9 cellular contexts compared by ENCODE assay signal in the genomic region with DNA sequence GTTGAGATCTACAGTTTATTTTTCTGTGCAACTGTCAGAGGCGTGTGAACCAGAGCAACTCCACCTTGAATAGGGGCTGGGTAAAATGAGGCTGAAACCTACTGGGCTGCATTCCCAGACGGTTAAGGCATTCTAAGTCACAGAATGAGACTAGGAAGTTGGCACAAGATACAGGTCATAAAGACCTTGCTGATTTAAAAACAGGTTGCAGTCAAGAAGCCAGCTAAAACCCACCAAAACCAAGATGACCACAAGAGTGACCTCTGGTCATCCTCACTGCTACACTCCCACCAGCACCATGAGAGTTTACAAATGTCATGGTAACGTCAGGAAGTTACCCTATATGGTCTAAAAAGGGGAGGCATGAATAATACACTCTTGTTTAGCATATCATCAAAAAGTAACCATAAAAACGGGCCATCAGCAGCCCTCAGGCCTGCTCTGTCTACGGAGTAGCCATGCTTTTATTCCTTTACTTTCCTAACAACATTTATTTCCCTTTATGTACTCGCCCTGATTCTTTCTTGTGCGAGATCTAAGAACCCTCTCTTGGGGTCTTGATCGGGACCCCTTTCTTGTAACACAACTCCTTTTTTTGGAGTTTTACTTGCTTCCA. TPM values are rescaled to one million over a fixed set of nuclear protein-coding genes. Genes with fewer than 3 reads are reported as not detected.
DNase-seq lines count a peak whose midpoint lies in the region; ATAC-seq, FAIRE-seq and TF ChIP-seq lines count a peak whose summit lies in the region.
"Not testable (repeated sequence)": the region's sequence is repeated elsewhere in the genome, so short reads cannot be mapped to it uniquely, and the experiment has no call there.
"Had no signal": no experiment of that assay in that cellular context is flagged by ENCODE, and none has a peak within 500 bp of the region (broad histone marks: within the 10 kb centered on the region; RNA-seq: fewer than 3 reads in every experiment).

No MANE protein-coding gene starts in this region.

- TF ChIP-seq RAD21 in A549 (conservative IDR thresholded peaks at IDR 0.05 in 1 of 2, IDR thresholded peaks at IDR 0.05 in 1 of 2); H1 (IDR thresholded peaks at IDR 0.05 in 1 of 2, conservative IDR thresholded peaks at IDR 0.05 in 1 of 2; ENCODE audit: low read depth in 2 of 2, low read length in 2 of 2): not testable (repeated sequence)

- H3K4me3 ChIP-seq in A549 (peak overlapping the region; percentile 46; the same call in 1 of the 3 replicates), HEK293 (ENCODE audit: low read depth, low read length) (peak overlapping the region; percentile 62), H1 (ENCODE audit: extremely low read depth in 1 of 4, insufficient read depth in 2 of 4, low read depth in 3 of 4, low read length in 4 of 4) (peak overlapping the region in 2 of 4 experiments; percentile 31 to 59; a peak in 3 of 8 replicates), right cardiac atrium (ENCODE audit: low read length) (peak overlapping the region; percentile 48), spleen (peak overlapping the region in 7 of 8 donors; percentile 25 to 69 (median 38))

- not testable (repeated sequence) for H2BK15ac ChIP-seq in H1 (ENCODE audit: low read length)

- ATAC-seq in A549; T-cell (replicated peaks in 1 of 4); activated naive CD8-positive, alpha-beta T cell treated with anti-CD3 and anti-CD28 coated beads, Interleukin-2, amount 50 U/mL, for 24 hours; right cardiac atrium; naive B cell (ENCODE audit: low read depth in 2 of 2): not testable (repeated sequence)

- H4K5ac ChIP-seq in H1 (ENCODE audit: insufficient read length, low read depth, low read length): not testable (repeated sequence)

- WGBS in A549 (ENCODE audit: missing lambda C conversion rate): 79% methylated on average over 8 of the region's 8 CpGs
- 83% methylated on average over 8 of the region's 8 CpGs; no CpG with 5 or more reads in 1 of the 2 experiments for WGBS in H1 (ENCODE audit: extremely low coverage in 1 of 2, insufficient coverage in 1 of 2, insufficient read length in 1 of 2, insufficient replicate concordance in 2 of 2, low coverage in 1 of 2, low lambda C conversion rate in 2 of 2, missing lambda C conversion rate in 1 of 2), 2 experiments
- WGBS in right cardiac atrium: 92% methylated on average over 8 of the region's 8 CpGs
- WGBS in spleen, 5 donors: 91 to 95% (median 93%) methylated on average over 8 of the region's 8 CpGs

- not testable (repeated sequence) for H3K79me2 ChIP-seq in H1 (ENCODE audit: control insufficient read depth in 1 of 2, insufficient read depth in 2 of 2, low read length in 2 of 2)

- not testable (repeated sequence) for DNase-seq in A549 (ENCODE audit: low read depth in 1 of 2, low spot score in 1 of 2); T-cell; activated naive CD8-positive, alpha-beta T cell treated with anti-CD3 and anti-CD28 coated beads, Interleukin-2, amount 50 U/mL, for 24 hours; H1 (ENCODE audit: low read depth in 1 of 2, low spot score in 2 of 2); right cardiac atrium; naive B cell; spleen

- H3K14ac ChIP-seq in H1 (ENCODE audit: insufficient read length): not testable (repeated sequence)

- H3K56ac ChIP-seq in H1 (replicated peaks; ENCODE audit: insufficient read length, low read depth, low read length): not testable (repeated sequence)

- H3K9ac ChIP-seq in H1 (replicated peaks in 1 of 4; ENCODE audit: extremely low read depth in 1 of 4, low read depth in 3 of 4, low read length in 3 of 4): not testable (repeated sequence)

- H4K91ac ChIP-seq in H1 (replicated peaks; ENCODE audit: insufficient read length, low read length): not testable (repeated sequence)

- H3K4me1 Mint-ChIP-seq in T-cell (peaks cover 5 to 22% (median 16%) of the 10 kb centered on the region in 3 donors), naive B cell (peaks cover 4 to 13% (median 5%) of the 10 kb centered on the region in 3 donors)
- H3K4me1 Mint-ChIP-seq in activated naive CD8-positive, alpha-beta T cell treated with anti-CD3 and anti-CD28 coated beads, Interleukin-2, amount 50 U/mL, for 24 hours: peaks cover 17% of the 10 kb centered on the region

- H2BK5ac ChIP-seq in H1 (ENCODE audit: low read depth, low read length): not testable (repeated sequence)

- H4K8ac ChIP-seq in H1 (ENCODE audit: extremely low read depth, insufficient read depth, low read length): not testable (repeated sequence)

- not testable (repeated sequence) for H3K23ac ChIP-seq in H1 (ENCODE audit: insufficient read length)

- H3K36me3 ChIP-seq in HEK293 (ENCODE audit: control insufficient read depth in 2 of 2, insufficient read depth in 1 of 2, low read length in 2 of 2); H1 (ENCODE audit: control insufficient read depth in 2 of 4, insufficient read depth in 4 of 4, low read length in 3 of 4); spleen: not testable (repeated sequence)

- not testable (repeated sequence) for H3K4me1 ChIP-seq in A549; HEK293 (ENCODE audit: control insufficient read depth, insufficient read depth, low read length); H1 (replicated peaks in 1 of 4; ENCODE audit: control insufficient read depth in 3 of 4, insufficient read depth in 4 of 4, low read length in 3 of 4); right cardiac atrium (ENCODE audit: control insufficient read depth, insufficient read depth, low read length); spleen

- not testable (repeated sequence) for H2BK20ac ChIP-seq in H1 (ENCODE audit: low read length)

- H3K36me3 Mint-ChIP-seq in T-cell; activated naive CD8-positive, alpha-beta T cell treated with anti-CD3 and anti-CD28 coated beads, Interleukin-2, amount 50 U/mL, for 24 hours (ENCODE audit: low read depth); naive B cell: not testable (repeated sequence)

- not testable (repeated sequence) for H3K9me3 ChIP-seq in A549; HEK293 (ENCODE audit: control insufficient read depth, insufficient read depth, low read depth, low read length); H1 (ENCODE audit: insufficient read depth in 2 of 2, low read depth in 1 of 2, low read length in 1 of 2); right cardiac atrium (ENCODE audit: control insufficient read depth, low read length); spleen

- not testable (repeated sequence) for H2AK5ac ChIP-seq in H1 (ENCODE audit: low read depth, low read length)

- not testable (repeated sequence) for H3K23me2 ChIP-seq in H1 (ENCODE audit: low read depth, low read length)

- not testable (repeated sequence) for H4K20me1 ChIP-seq in H1 (replicated peaks in 1 of 2; ENCODE audit: control insufficient read depth in 1 of 2, insufficient read depth in 2 of 2, low read length in 2 of 2)

- CTCF ChIA-PET in A549 (lab: Yijun Ruan, JAX): interaction anchor here (1.4 to 28.5 kb wide), 4 partner anchors 12 to 57 kb away, joined by 4 to 509 read pairs (median 38); no protein-coding TSS in a partner anchor
- CTCF ChIA-PET in HEK293 (lab: Yijun Ruan, JAX): interaction anchor here (0.6 to 6.2 kb wide), 4 partner anchors 12 to 1539 kb away, joined by 3 to 41 read pairs (median 3); no protein-coding TSS in a partner anchor
- CTCF ChIA-PET in T-cell (lab: Charles Lee): not testable (repeated sequence)
- CTCF ChIA-PET in H1 (lab: Charles Lee; ENCODE audit: partially characterized antibody): interaction anchor here (0.7 to 1.5 kb wide), 4 partner anchors 14 to 335 kb away, joined by 3 to 5 read pairs (median 4); no protein-coding TSS in a partner anchor

- H3K27me3 ChIP-seq in H1 (replicated peaks in 1 of 4; ENCODE audit: control insufficient read depth in 3 of 4, extremely low read depth in 1 of 4, insufficient read depth in 3 of 4, low read length in 3 of 4): peaks cover 2 to 27% (median 20%) of the 10 kb centered on the region in 4 experiments
- not testable (repeated sequence) for H3K27me3 ChIP-seq in right cardiac atrium (ENCODE audit: control insufficient read depth, insufficient read depth); spleen (replicated peaks in 1 of 7)

- not testable (repeated sequence) for H3K4ac ChIP-seq in H1 (replicated peaks; ENCODE audit: insufficient read length, low read depth, low read length)

- H2AFZ ChIP-seq in H1 (ENCODE audit: low read length): not testable (repeated sequence)

- intact Hi-C loops in right cardiac atrium (cut with DNase I); spleen (cut with DNase I; ENCODE audit: low total_unique reads): not testable (repeated sequence)

- TF ChIP-seq CTCF in A549 (IDR thresholded peaks at IDR 0.05); HEK293 (tag by site-specific recombination; IDR thresholded peaks at IDR 0.05); H1 (IDR thresholded peaks at IDR 0.05; ENCODE audit: control extremely low read depth in 1 of 3, insufficient read depth in 1 of 3, low read depth in 1 of 3, low read length in 3 of 3); spleen (IDR thresholded peaks at IDR 0.05 in 8 of 11, conservative IDR thresholded peaks at IDR 0.05 in 3 of 11): not testable (repeated sequence)

- not testable (repeated sequence) for H2BK12ac ChIP-seq in H1 (ENCODE audit: low read depth, low read length)

- H3K27ac Mint-ChIP-seq in T-cell (peak overlapping the region in 1 of 2 donors; percentile 91), naive B cell (peak overlapping the region in 1 of 6 donors; percentile 75)
- not testable (repeated sequence) for H3K27ac Mint-ChIP-seq in activated naive CD8-positive, alpha-beta T cell treated with anti-CD3 and anti-CD28 coated beads, Interleukin-2, amount 50 U/mL, for 24 hours

- not testable (repeated sequence) for H3K79me1 ChIP-seq in H1 (ENCODE audit: low read depth, low read length)

- H3K4me2 ChIP-seq in A549 (peak overlapping the region; percentile 61), H1 (ENCODE audit: insufficient read depth in 1 of 2, low read depth in 2 of 2, low read length in 2 of 2) (peak overlapping the region; percentile 36 to 60; a peak in 2 of 4 replicates)

- POLR2A ChIA-PET in A549 (lab: Yijun Ruan, JAX) (interaction anchor here (0.9 to 2.0 kb wide), 2 partner anchors 11 to 60 kb away, joined by 3 to 9 read pairs; a partner anchor contains a TSS), HEK293 (lab: Yijun Ruan, JAX) (interaction anchor here (3.6 kb wide), 1 partner anchor 12 kb away, joined by 28 read pairs; a partner anchor contains a TSS), T-cell (lab: Charles Lee) (interaction anchor here in 1 of 2 donors (0.7 kb wide), 1 partner anchor 222 kb away, joined by 3 read pairs; no protein-coding TSS in a partner anchor), H1 (lab: Charles Lee; ENCODE audit: partially characterized antibody) (interaction anchor here (0.7 kb wide), 1 partner anchor 159 kb away, joined by 3 read pairs; no protein-coding TSS in a partner anchor)

- H3K27ac ChIP-seq in A549: peak overlapping the region; percentile 71 to 81; a peak in 5 of 6 replicates
- not testable (repeated sequence) for H3K27ac ChIP-seq in HEK293 (ENCODE audit: extremely low read depth, low read depth, low read length); H1 (ENCODE audit: low read depth, low read length); right cardiac atrium (ENCODE audit: low read length)
- peak overlapping the region in 3 of 8 donors; percentile 54 to 76 (median 67) for H3K27ac ChIP-seq in spleen

- not testable (repeated sequence) for H3K9me3 Mint-ChIP-seq in T-cell; activated naive CD8-positive, alpha-beta T cell treated with anti-CD3 and anti-CD28 coated beads, Interleukin-2, amount 50 U/mL, for 24 hours; naive B cell

- not testable (repeated sequence) for H2BK120ac ChIP-seq in H1 (replicated peaks; ENCODE audit: low read depth, low read length)

- not testable (repeated sequence) for H3K18ac ChIP-seq in H1 (ENCODE audit: extremely low read depth, low read length)

- not testable (repeated sequence) for FAIRE-seq in A549 (lab: Jason Lieb, UNC); H1 (lab: Jason Lieb, UNC)

- H3K4me3 Mint-ChIP-seq in T-cell (peak overlapping the region in 2 of 3 donors; percentile 87 to 91), naive B cell (peak overlapping the region in 7 of 8 donors; percentile 23 to 96 (median 91))
- peak overlapping the region; percentile 72 for H3K4me3 Mint-ChIP-seq in activated naive CD8-positive, alpha-beta T cell treated with anti-CD3 and anti-CD28 coated beads, Interleukin-2, amount 50 U/mL, for 24 hours

- not testable (repeated sequence) for H3K27me3 Mint-ChIP-seq in T-cell; activated naive CD8-positive, alpha-beta T cell treated with anti-CD3 and anti-CD28 coated beads, Interleukin-2, amount 50 U/mL, for 24 hours; naive B cell

- TF ChIP-seq POLR2A in A549 (IDR thresholded peaks at IDR 0.05; ENCODE audit: low read length); H1 (IDR thresholded peaks at IDR 0.05; ENCODE audit: control extremely low read depth in 1 of 2, low read depth in 2 of 2, low read length in 2 of 2); spleen (IDR thresholded peaks at IDR 0.05): not testable (repeated sequence)

- not testable (repeated sequence) for TF ChIP-seq EP300 in A549 (IDR thresholded peaks at IDR 0.05); H1 (IDR thresholded peaks at IDR 0.05; ENCODE audit: borderline replicate concordance in 1 of 2, low read depth in 2 of 2, low read length in 2 of 2)

RNA-seq across cellular contexts. Expression of a gene that starts 11.6 kb away (rescaled TPM):
- 19.5 and 24.2 TPM in 2 replicates for polyA plus RNA-seq in A549 (2011; rRNA removed)
- 42.8 and 52.7 TPM in 2 replicates for polyA plus RNA-seq in A549 (2012; cell fraction: cytosol; rRNA removed)
- polyA plus RNA-seq in A549 (2012; cell fraction: nucleus; rRNA removed): 44.8 and 46.3 TPM in 2 replicates
- polyA plus RNA-seq in A549 (2017; fragmentation: RNase III; extraction: RNeasy Plus Mini Kit Qiagen cat#74134 plus additional on column Dnase treatment): 25.9 to 28.0 TPM (median 26.9 TPM) in 3 replicates
- polyA minus RNA-seq in A549 (2011; rRNA and poly(A)+ RNA removed): 16.6 and 20.0 TPM in 2 replicates
- total RNA-seq in T-cell: 10 to 100 TPM; 13.0 to 20.1 (median 15.8) TPM
- total RNA-seq in H1 (2021; fragmentation: NEBNext Ultra II Directional; extraction: Animal tissue kit (Norgen Biotek cat#: 25700)): 48.6 and 49.9 TPM in 2 replicates
- polyA plus RNA-seq in H1 (2011; rRNA removed): 62.4 and 80.6 TPM in 2 replicates
- polyA plus RNA-seq in H1 (2011; cell fraction: cytosol; rRNA removed): 50.8 TPM
- polyA plus RNA-seq in H1 (2011; cell fraction: nucleus; rRNA removed): 39.8 TPM
- 37.3 to 58.6 TPM (median 48.3 TPM) in 4 replicates for polyA plus RNA-seq in H1 (2012, experiment 1 of 2)
- 47.6 TPM for polyA plus RNA-seq in H1 (2012, experiment 2 of 2)
- 33.4 TPM for polyA plus RNA-seq in H1 (2013, experiment 1 of 2)
- polyA plus RNA-seq in H1 (2013, experiment 2 of 2): 33.4 TPM
- polyA minus RNA-seq in H1 (2011; rRNA and poly(A)+ RNA removed): 29.7 and 32.5 TPM in 2 replicates
- 32.9 TPM for polyA minus RNA-seq in H1 (2011; cell fraction: cytosol; rRNA and poly(A)+ RNA removed)
- 18.1 TPM for polyA minus RNA-seq in H1 (2011; cell fraction: nucleus; rRNA and poly(A)+ RNA removed)
- 1 to 10 TPM; 2.9 to 3.9 (median 3.3) TPM for total RNA-seq in right cardiac atrium
- polyA plus RNA-seq in right cardiac atrium: 2.5 TPM
- polyA plus RNA-seq in naive B cell (ENCODE audit: low read depth in 6 of 6): 10 to 100 TPM in 1 of 6 donors, 1 to 10 TPM in 5; 4.6 to 11.9 (median 6.7) TPM
- 10 to 100 TPM in 2 of 7 donors, 1 to 10 TPM in 5; 6.5 to 15.1 (median 8.7) TPM for total RNA-seq in spleen
- polyA plus RNA-seq in spleen: 10 to 100 TPM in 1 of 3 donors, 1 to 10 TPM in 2; 5.8 to 10.5 (median 8.5) TPM

RNA-seq across cellular contexts. Expression of a gene that starts 32.7 kb away (rescaled TPM):
- polyA plus RNA-seq in A549 (2011; rRNA removed): 0.19 and 0.49 TPM in 2 replicates
- polyA plus RNA-seq in A549 (2012; cell fraction: cytosol; rRNA removed): 0.12 and 0.39 TPM in 2 replicates
- 2.3 and 3.7 TPM in 2 replicates for polyA plus RNA-seq in A549 (2012; cell fraction: nucleus; rRNA removed)
- 0.16 to 0.22 TPM (median 0.18 TPM) in 3 replicates for polyA plus RNA-seq in A549 (2017; fragmentation: RNase III; extraction: RNeasy Plus Mini Kit Qiagen cat#74134 plus additional on column Dnase treatment)
- polyA minus RNA-seq in A549 (2011; rRNA and poly(A)+ RNA removed): 0.62 and 0.73 TPM in 2 replicates
- 10 to 100 TPM; 47.0 to 58.0 (median 49.7) TPM for total RNA-seq in T-cell
- total RNA-seq in H1 (2021; fragmentation: NEBNext Ultra II Directional; extraction: Animal tissue kit (Norgen Biotek cat#: 25700)): not detected in 2 replicates
- 0.11 and 0.28 TPM in 2 replicates for polyA plus RNA-seq in H1 (2011; rRNA removed)
- 0.26 TPM for polyA plus RNA-seq in H1 (2011; cell fraction: cytosol; rRNA removed)
- 0.54 TPM for polyA plus RNA-seq in H1 (2011; cell fraction: nucleus; rRNA removed)
- 0.09 to 0.15 TPM (median 0.15 TPM) in 3 of 4 replicates, not detected in the other for polyA plus RNA-seq in H1 (2012, experiment 1 of 2)
- polyA plus RNA-seq in H1 (2012, experiment 2 of 2): 0.21 TPM
- not detected for polyA plus RNA-seq in H1 (2013, experiment 1 of 2)
- polyA plus RNA-seq in H1 (2013, experiment 2 of 2): 0.04 TPM
- polyA minus RNA-seq in H1 (2011; rRNA and poly(A)+ RNA removed): 0.16 TPM in 1 of 2 replicates, not detected in the other
- not detected for polyA minus RNA-seq in H1 (2011; cell fraction: cytosol; rRNA and poly(A)+ RNA removed)
- polyA minus RNA-seq in H1 (2011; cell fraction: nucleus; rRNA and poly(A)+ RNA removed): not detected
- total RNA-seq in right cardiac atrium: under 1 TPM; 0.62 to 0.80 (median 0.73) TPM
- polyA plus RNA-seq in right cardiac atrium: 0.32 TPM
- polyA plus RNA-seq in naive B cell (ENCODE audit: low read depth in 6 of 6): 10 to 100 TPM in 4 of 6 donors, 1 to 10 TPM in 2; 8.2 to 33.0 (median 10.8) TPM
- 10 to 100 TPM; 17.5 to 33.7 (median 23.1) TPM for total RNA-seq in spleen
- 1 to 10 TPM; 5.0 to 9.0 (median 5.8) TPM for polyA plus RNA-seq in spleen
- polyA plus RNA-seq: SK-N-SH had no signal

RNA-seq across cellular contexts. Expression of a gene that starts 46.9 kb away (rescaled TPM):
- 11.3 and 11.5 TPM in 2 replicates for polyA plus RNA-seq in A549 (2011; rRNA removed)
- 7.7 and 8.6 TPM in 2 replicates for polyA plus RNA-seq in A549 (2012; cell fraction: cytosol; rRNA removed)
- polyA plus RNA-seq in A549 (2012; cell fraction: nucleus; rRNA removed): 14.0 and 16.7 TPM in 2 replicates
- 10.7 to 12.5 TPM (median 12.0 TPM) in 3 replicates for polyA plus RNA-seq in A549 (2017; fragmentation: RNase III; extraction: RNeasy Plus Mini Kit Qiagen cat#74134 plus additional on column Dnase treatment)
- 8.6 and 9.5 TPM in 2 replicates for polyA minus RNA-seq in A549 (2011; rRNA and poly(A)+ RNA removed)
- total RNA-seq in T-cell: 1 to 10 TPM; 1.2 to 3.4 (median 2.7) TPM
- total RNA-seq in H1 (2021; fragmentation: NEBNext Ultra II Directional; extraction: Animal tissue kit (Norgen Biotek cat#: 25700)): 2.1 and 2.4 TPM in 2 replicates
- 1.6 and 2.3 TPM in 2 replicates for polyA plus RNA-seq in H1 (2011; rRNA removed)
- polyA plus RNA-seq in H1 (2011; cell fraction: cytosol; rRNA removed): 3.1 TPM
- 4.8 TPM for polyA plus RNA-seq in H1 (2011; cell fraction: nucleus; rRNA removed)
- 2.8 to 3.4 TPM (median 3.1 TPM) in 4 replicates for polyA plus RNA-seq in H1 (2012, experiment 1 of 2)
- polyA plus RNA-seq in H1 (2012, experiment 2 of 2): 2.1 TPM
- polyA plus RNA-seq in H1 (2013, experiment 1 of 2): 2.3 TPM
- polyA plus RNA-seq in H1 (2013, experiment 2 of 2): 2.6 TPM
- polyA minus RNA-seq in H1 (2011; rRNA and poly(A)+ RNA removed): 1.8 TPM in 2 replicates
- polyA minus RNA-seq in H1 (2011; cell fraction: cytosol; rRNA and poly(A)+ RNA removed): 3.2 TPM
- 2.4 TPM for polyA minus RNA-seq in H1 (2011; cell fraction: nucleus; rRNA and poly(A)+ RNA removed)
- total RNA-seq in right cardiac atrium: 1 to 10 TPM; 1.8 to 4.2 (median 3.1) TPM
- polyA plus RNA-seq in right cardiac atrium: 2.4 TPM
- polyA plus RNA-seq in naive B cell (ENCODE audit: low read depth in 6 of 6): 1 to 10 TPM in 1 of 6 donors, under 1 TPM in 4, not detected in 1; 0.59 to 1.1 (median 0.85) TPM
- total RNA-seq in spleen: 1 to 10 TPM; 1.7 to 4.0 (median 3.4) TPM
- polyA plus RNA-seq in spleen: 1 to 10 TPM; 3.7 to 4.3 (median 3.9) TPM

RNA-seq across cellular contexts. Expression of a gene that starts 54.4 kb away (rescaled TPM):
- 43.7 and 56.7 TPM in 2 replicates for polyA plus RNA-seq in A549 (2011; rRNA removed)
- polyA plus RNA-seq in A549 (2012; cell fraction: cytosol; rRNA removed): 9.8 and 11.7 TPM in 2 replicates
- 65.0 and 74.3 TPM in 2 replicates for polyA plus RNA-seq in A549 (2012; cell fraction: nucleus; rRNA removed)
- 34.4 to 46.5 TPM (median 43.3 TPM) in 3 replicates for polyA plus RNA-seq in A549 (2017; fragmentation: RNase III; extraction: RNeasy Plus Mini Kit Qiagen cat#74134 plus additional on column Dnase treatment)
- polyA minus RNA-seq in A549 (2011; rRNA and poly(A)+ RNA removed): 212 and 231 TPM in 2 replicates
- total RNA-seq in T-cell: under 1 TPM in 3 of 5 donors, not detected in 2; 0.20 to 0.38 (median 0.22) TPM
- total RNA-seq in H1 (2021; fragmentation: NEBNext Ultra II Directional; extraction: Animal tissue kit (Norgen Biotek cat#: 25700)): 1.5 and 2.0 TPM in 2 replicates
- 0.64 and 0.95 TPM in 2 replicates for polyA plus RNA-seq in H1 (2011; rRNA removed)
- 0.67 TPM for polyA plus RNA-seq in H1 (2011; cell fraction: cytosol; rRNA removed)
- polyA plus RNA-seq in H1 (2011; cell fraction: nucleus; rRNA removed): 4.3 TPM
- polyA plus RNA-seq in H1 (2012, experiment 1 of 2): 1.2 to 2.0 TPM (median 1.7 TPM) in 4 replicates
- polyA plus RNA-seq in H1 (2012, experiment 2 of 2): 0.55 TPM
- 0.99 TPM for polyA plus RNA-seq in H1 (2013, experiment 1 of 2)
- 0.96 TPM for polyA plus RNA-seq in H1 (2013, experiment 2 of 2)
- polyA minus RNA-seq in H1 (2011; rRNA and poly(A)+ RNA removed): 3.2 and 4.3 TPM in 2 replicates
- 2.9 TPM for polyA minus RNA-seq in H1 (2011; cell fraction: cytosol; rRNA and poly(A)+ RNA removed)
- polyA minus RNA-seq in H1 (2011; cell fraction: nucleus; rRNA and poly(A)+ RNA removed): 4.9 TPM
- 1 to 10 TPM; 2.5 to 5.7 (median 3.3) TPM for total RNA-seq in right cardiac atrium
- polyA plus RNA-seq in right cardiac atrium: 2.0 TPM
- under 1 TPM in 5 of 6 donors, not detected in 1; 0.63 to 0.92 (median 0.70) TPM for polyA plus RNA-seq in naive B cell (ENCODE audit: low read depth in 6 of 6)
- total RNA-seq in spleen: 1 to 10 TPM in 1 of 7 donors, under 1 TPM in 6; 0.26 to 1.3 (median 0.66) TPM
- polyA plus RNA-seq in spleen: under 1 TPM; 0.30 to 0.86 (median 0.76) TPM
